20 cellular contexts compared by ENCODE assay signal in the genomic region with DNA sequence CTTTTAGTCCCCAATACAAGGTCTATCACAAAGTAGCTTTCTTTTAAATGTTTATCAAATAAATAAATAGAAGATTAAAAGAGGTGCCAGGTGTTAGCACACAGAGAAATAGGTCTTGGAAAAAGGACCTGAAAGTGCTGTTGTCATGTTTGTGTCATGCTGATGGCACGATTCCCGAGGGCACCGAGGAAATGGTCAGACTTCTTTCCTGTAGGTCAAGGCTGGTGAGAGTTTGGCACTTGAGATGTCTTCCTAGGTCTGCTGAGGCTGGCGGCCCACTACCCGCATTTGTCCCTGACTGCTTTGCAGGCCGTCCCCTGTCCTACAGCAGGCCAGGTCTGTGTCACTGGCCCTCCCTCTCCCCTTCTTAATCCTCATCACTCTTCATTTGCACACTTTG.
"Had no signal": no experiment of that assay in that cellular context is flagged by ENCODE, and none has a peak within 500 bp of the region (broad histone marks: within the 10 kb centered on the region; RNA-seq: fewer than 3 reads in every experiment).

No MANE protein-coding gene starts in this region.

- DNase-seq: activated CD4-positive, alpha-beta T cell treated with anti-CD3 and anti-CD28 coated beads for 4 hours; activated CD8-positive, alpha-beta memory T cell treated with anti-CD3 and anti-CD28 coated beads, Interleukin-2, amount 50 U/mL, for 4 hours; activated CD8-positive, alpha-beta T cell treated with anti-CD3 and anti-CD28 coated beads for 36 hours; activated gamma-delta T cell treated with Interleukin-2 at 50 U/mL for 16 hours; activated naive CD8-positive, alpha-beta T cell treated with anti-CD3 and anti-CD28 coated beads for 36 hours; activated T-cell treated with anti-CD3 and anti-CD28 coated beads, Interleukin-2, amount 50 U/mL, for 72 hours; aorta; effector CD4-positive, alpha-beta T cell; foreskin melanocyte; mammary epithelial cell; nucleus accumbens; stimulated activated CD4-positive, alpha-beta T cell treated with anti-CD3 and anti-CD28 coated beads, Interleukin-2, amount 100 ng/mL, for 48 hours; upper lobe of right lung had no signal

- H3K4me3 Mint-ChIP-seq: activated CD8-positive, alpha-beta T cell treated with anti-CD3 and anti-CD28 coated beads for 36 hours; activated naive CD8-positive, alpha-beta T cell treated with anti-CD3 and anti-CD28 coated beads for 36 hours; activated T-cell treated with anti-CD3 and anti-CD28 coated beads, Interleukin-2, amount 50 U/mL, for 72 hours; natural killer cell treated with Interleukin-12 subunit alpha and Interleukin-12 subunit beta and Interleukin-15 and Interleukin-18, amount 100 ng/mL, for 72 hours; stimulated activated naive CD8-positive, alpha-beta T cell treated with anti-CD3 and anti-CD28 coated beads, Interleukin-15, Interleukin-2, amounts not matched to agents 100 ng/mL and 50 ng/mL, for 24 hours; T-helper 1 cell treated with Interleukin-12 subunit alpha and Interleukin-12 subunit beta and Interleukin-4 antibody, amounts not matched to agents 30 μg/mL and 1 μg/mL, for 36 hours had no signal

- ATAC-seq: activated CD8-positive, alpha-beta T cell treated with anti-CD3 and anti-CD28 coated beads for 36 hours; activated T-cell treated with anti-CD3 and anti-CD28 coated beads, Interleukin-2, amount 50 U/mL, for 72 hours; natural killer cell treated with Interleukin-12 subunit alpha and Interleukin-12 subunit beta and Interleukin-15 and Interleukin-18, amount 100 ng/mL, for 72 hours; upper lobe of right lung had no signal

- H3K27me3 ChIP-seq: upper lobe of right lung had no signal

- H3K36me3 ChIP-seq: upper lobe of right lung had no signal

- FAIRE-seq: bronchial epithelial cell, colon, endothelial cell of umbilical vein, keratinocyte had no signal

- H3K27ac ChIP-seq: upper lobe of right lung had no signal

- H3K9me3 Mint-ChIP-seq: activated CD8-positive, alpha-beta T cell treated with anti-CD3 and anti-CD28 coated beads for 36 hours; activated naive CD8-positive, alpha-beta T cell treated with anti-CD3 and anti-CD28 coated beads for 36 hours; activated T-cell treated with anti-CD3 and anti-CD28 coated beads, Interleukin-2, amount 50 U/mL, for 72 hours; natural killer cell treated with Interleukin-12 subunit alpha and Interleukin-12 subunit beta and Interleukin-15 and Interleukin-18, amount 100 ng/mL, for 72 hours; stimulated activated naive CD8-positive, alpha-beta T cell treated with anti-CD3 and anti-CD28 coated beads, Interleukin-15, Interleukin-2, amounts not matched to agents 100 ng/mL and 50 ng/mL, for 24 hours; T-helper 1 cell treated with Interleukin-12 subunit alpha and Interleukin-12 subunit beta and Interleukin-4 antibody, amounts not matched to agents 30 μg/mL and 1 μg/mL, for 36 hours had no signal

- H3K27me3 Mint-ChIP-seq: activated CD8-positive, alpha-beta T cell treated with anti-CD3 and anti-CD28 coated beads for 36 hours; activated naive CD8-positive, alpha-beta T cell treated with anti-CD3 and anti-CD28 coated beads for 36 hours; natural killer cell treated with Interleukin-12 subunit alpha and Interleukin-12 subunit beta and Interleukin-15 and Interleukin-18, amount 100 ng/mL, for 72 hours; stimulated activated naive CD8-positive, alpha-beta T cell treated with anti-CD3 and anti-CD28 coated beads, Interleukin-15, Interleukin-2, amounts not matched to agents 100 ng/mL and 50 ng/mL, for 24 hours had no signal

- H3K9me3 ChIP-seq: upper lobe of right lung had no signal

- H3K4me3 ChIP-seq: upper lobe of right lung had no signal

- H3K27ac Mint-ChIP-seq: activated CD8-positive, alpha-beta T cell treated with anti-CD3 and anti-CD28 coated beads for 36 hours; activated naive CD8-positive, alpha-beta T cell treated with anti-CD3 and anti-CD28 coated beads for 36 hours; activated T-cell treated with anti-CD3 and anti-CD28 coated beads, Interleukin-2, amount 50 U/mL, for 72 hours; natural killer cell treated with Interleukin-12 subunit alpha and Interleukin-12 subunit beta and Interleukin-15 and Interleukin-18, amount 100 ng/mL, for 72 hours; stimulated activated naive CD8-positive, alpha-beta T cell treated with anti-CD3 and anti-CD28 coated beads, Interleukin-15, Interleukin-2, amounts not matched to agents 100 ng/mL and 50 ng/mL, for 24 hours; T-helper 1 cell treated with Interleukin-12 subunit alpha and Interleukin-12 subunit beta and Interleukin-4 antibody, amounts not matched to agents 30 μg/mL and 1 μg/mL, for 36 hours had no signal
